1 cellular context compared by ENCODE assay signal in the genomic region with DNA sequence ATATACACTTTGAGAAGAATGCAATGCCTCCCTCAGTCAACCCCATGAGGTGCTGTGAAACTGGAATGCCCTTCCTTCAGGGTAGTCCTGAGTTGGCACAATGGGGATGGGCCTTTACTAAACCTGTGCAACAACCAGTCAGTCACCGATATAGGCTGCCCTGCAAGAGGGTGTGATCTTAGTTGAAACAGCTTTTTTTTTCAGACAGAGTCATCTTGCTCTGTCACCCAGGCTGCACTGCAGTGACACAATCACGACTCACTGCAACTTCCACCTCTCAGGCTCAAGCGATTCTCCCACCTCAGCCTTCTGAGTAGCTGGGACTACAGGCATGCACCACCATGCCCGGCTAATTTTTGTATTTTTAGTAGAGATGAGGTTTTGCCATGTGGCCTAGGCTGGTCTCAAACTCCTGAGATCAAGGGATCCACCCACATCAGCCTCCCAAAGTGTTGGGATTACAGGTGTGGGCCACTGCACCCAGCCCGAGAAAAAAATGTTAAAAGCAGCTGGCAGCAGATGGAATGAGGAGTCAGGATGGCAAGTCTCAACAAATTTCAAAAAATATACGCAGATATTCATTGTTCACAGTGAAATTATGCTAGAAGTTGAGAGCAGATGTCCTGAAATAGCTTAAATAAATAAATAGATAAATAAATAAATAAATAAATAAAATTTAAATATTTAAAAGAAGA.
TF ChIP-seq lines count a peak whose summit lies in the region.

No MANE protein-coding gene starts in this region.

TF ChIP-seq in HEK293, 187 proteins besides CTCF, POLR2A, EP300 and RAD21 (continued from another document):
- TF ChIP-seq, protein P1, sequence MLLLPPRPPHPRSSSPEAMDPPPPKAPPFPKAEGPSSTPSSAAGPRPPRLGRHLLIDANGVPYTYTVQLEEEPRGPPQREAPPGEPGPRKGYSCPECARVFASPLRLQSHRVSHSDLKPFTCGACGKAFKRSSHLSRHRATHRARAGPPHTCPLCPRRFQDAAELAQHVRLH (tag by site-specific recombination; IDR thresholded peaks at IDR 0.05), result no peak
- TF ChIP-seq ZNF777 (tag by site-specific recombination; IDR thresholded peaks at IDR 0.05; ENCODE audit: borderline replicate concordance) (no peak), ZNF302 (tag by site-specific recombination; IDR thresholded peaks at IDR 0.05; ENCODE audit: low read depth) (no peak), ZNF23 (tag by site-specific recombination; IDR thresholded peaks at IDR 0.05; ENCODE audit: borderline replicate concordance) (no peak), ZBTB17 (tag by site-specific recombination; IDR thresholded peaks at IDR 0.05) (no peak), ZNF112 (tag by site-specific recombination; IDR thresholded peaks at IDR 0.05) (no peak), ZNF354C (tag by site-specific recombination; IDR thresholded peaks at IDR 0.05; ENCODE audit: borderline replicate concordance, low read depth) (no peak), ZNF350 (tag by site-specific recombination; IDR thresholded peaks at IDR 0.05) (no peak), ZNF600 (tag by site-specific recombination; IDR thresholded peaks at IDR 0.05) (0 out of 2 replicates have a peak, but pooled peaks have one; percentile 14), ZNF664 (tag by site-specific recombination; IDR thresholded peaks at IDR 0.05) (no peak), YY2 (tag by site-specific recombination; IDR thresholded peaks at IDR 0.05) (no peak), SP3 (tag by site-specific recombination; IDR thresholded peaks at IDR 0.05) (no peak), ZNF391 (tag by site-specific recombination; IDR thresholded peaks at IDR 0.05; ENCODE audit: borderline replicate concordance, low read depth) (no peak), ZNF548 (tag by site-specific recombination; IDR thresholded peaks at IDR 0.05) (no peak)
- TF ChIP-seq, protein P2, sequence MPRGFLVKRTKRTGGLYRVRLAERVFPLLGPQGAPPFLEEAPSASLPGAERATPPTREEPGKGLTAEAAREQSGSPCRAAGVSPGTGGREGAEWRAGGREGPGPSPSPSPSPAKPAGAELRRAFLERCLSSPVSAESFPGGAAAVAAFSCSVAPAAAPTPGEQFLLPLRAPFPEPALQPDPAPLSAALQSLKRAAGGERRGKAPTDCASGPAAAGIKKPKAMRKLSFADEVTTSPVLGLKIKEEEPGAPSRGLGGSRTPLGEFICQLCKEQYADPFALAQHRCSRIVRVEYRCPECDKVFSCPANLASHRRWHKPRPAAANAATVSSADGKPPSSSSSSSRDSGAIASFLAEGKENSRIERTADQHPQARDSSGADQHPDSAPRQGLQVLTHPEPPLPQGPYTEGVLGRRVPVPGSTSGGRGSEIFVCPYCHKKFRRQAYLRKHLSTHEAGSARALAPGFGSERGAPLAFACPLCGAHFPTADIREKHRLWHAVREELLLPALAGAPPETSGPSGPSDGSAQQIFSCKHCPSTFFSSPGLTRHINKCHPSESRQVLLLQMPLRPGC (tag by site-specific recombination; IDR thresholded peaks at IDR 0.05), result 0 out of 2 replicates have a peak, but pooled peaks have one; percentile 49
- TF ChIP-seq, protein P3, sequence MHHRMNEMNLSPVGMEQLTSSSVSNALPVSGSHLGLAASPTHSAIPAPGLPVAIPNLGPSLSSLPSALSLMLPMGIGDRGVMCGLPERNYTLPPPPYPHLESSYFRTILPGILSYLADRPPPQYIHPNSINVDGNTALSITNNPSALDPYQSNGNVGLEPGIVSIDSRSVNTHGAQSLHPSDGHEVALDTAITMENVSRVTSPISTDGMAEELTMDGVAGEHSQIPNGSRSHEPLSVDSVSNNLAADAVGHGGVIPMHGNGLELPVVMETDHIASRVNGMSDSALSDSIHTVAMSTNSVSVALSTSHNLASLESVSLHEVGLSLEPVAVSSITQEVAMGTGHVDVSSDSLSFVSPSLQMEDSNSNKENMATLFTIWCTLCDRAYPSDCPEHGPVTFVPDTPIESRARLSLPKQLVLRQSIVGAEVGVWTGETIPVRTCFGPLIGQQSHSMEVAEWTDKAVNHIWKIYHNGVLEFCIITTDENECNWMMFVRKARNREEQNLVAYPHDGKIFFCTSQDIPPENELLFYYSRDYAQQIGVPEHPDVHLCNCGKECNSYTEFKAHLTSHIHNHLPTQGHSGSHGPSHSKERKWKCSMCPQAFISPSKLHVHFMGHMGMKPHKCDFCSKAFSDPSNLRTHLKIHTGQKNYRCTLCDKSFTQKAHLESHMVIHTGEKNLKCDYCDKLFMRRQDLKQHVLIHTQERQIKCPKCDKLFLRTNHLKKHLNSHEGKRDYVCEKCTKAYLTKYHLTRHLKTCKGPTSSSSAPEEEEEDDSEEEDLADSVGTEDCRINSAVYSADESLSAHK (tag by site-specific recombination; IDR thresholded peaks at IDR 0.05), result peak; percentile 69; the same call in 1 of the 2 replicates
- TF ChIP-seq, protein P4, sequence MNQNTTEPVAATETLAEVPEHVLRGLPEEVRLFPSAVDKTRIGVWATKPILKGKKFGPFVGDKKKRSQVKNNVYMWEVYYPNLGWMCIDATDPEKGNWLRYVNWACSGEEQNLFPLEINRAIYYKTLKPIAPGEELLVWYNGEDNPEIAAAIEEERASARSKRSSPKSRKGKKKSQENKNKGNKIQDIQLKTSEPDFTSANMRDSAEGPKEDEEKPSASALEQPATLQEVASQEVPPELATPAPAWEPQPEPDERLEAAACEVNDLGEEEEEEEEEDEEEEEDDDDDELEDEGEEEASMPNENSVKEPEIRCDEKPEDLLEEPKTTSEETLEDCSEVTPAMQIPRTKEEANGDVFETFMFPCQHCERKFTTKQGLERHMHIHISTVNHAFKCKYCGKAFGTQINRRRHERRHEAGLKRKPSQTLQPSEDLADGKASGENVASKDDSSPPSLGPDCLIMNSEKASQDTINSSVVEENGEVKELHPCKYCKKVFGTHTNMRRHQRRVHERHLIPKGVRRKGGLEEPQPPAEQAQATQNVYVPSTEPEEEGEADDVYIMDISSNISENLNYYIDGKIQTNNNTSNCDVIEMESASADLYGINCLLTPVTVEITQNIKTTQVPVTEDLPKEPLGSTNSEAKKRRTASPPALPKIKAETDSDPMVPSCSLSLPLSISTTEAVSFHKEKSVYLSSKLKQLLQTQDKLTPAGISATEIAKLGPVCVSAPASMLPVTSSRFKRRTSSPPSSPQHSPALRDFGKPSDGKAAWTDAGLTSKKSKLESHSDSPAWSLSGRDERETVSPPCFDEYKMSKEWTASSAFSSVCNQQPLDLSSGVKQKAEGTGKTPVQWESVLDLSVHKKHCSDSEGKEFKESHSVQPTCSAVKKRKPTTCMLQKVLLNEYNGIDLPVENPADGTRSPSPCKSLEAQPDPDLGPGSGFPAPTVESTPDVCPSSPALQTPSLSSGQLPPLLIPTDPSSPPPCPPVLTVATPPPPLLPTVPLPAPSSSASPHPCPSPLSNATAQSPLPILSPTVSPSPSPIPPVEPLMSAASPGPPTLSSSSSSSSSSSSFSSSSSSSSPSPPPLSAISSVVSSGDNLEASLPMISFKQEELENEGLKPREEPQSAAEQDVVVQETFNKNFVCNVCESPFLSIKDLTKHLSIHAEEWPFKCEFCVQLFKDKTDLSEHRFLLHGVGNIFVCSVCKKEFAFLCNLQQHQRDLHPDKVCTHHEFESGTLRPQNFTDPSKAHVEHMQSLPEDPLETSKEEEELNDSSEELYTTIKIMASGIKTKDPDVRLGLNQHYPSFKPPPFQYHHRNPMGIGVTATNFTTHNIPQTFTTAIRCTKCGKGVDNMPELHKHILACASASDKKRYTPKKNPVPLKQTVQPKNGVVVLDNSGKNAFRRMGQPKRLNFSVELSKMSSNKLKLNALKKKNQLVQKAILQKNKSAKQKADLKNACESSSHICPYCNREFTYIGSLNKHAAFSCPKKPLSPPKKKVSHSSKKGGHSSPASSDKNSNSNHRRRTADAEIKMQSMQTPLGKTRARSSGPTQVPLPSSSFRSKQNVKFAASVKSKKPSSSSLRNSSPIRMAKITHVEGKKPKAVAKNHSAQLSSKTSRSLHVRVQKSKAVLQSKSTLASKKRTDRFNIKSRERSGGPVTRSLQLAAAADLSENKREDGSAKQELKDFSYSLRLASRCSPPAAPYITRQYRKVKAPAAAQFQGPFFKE (tag by site-specific recombination; IDR thresholded peaks at IDR 0.05; ENCODE audit: borderline replicate concordance), result no peak
